ENCODE assay signal across 8 cellular contexts in genomic region chr2:108583903-108584520, GRCh38. TPM values are rescaled to one million over a fixed set of nuclear protein-coding genes. Genes with fewer than 3 reads are reported as not detected.
A peak's percentile ranks its signal among the peaks of the same experiment; 100 is the strongest.
DNase-seq lines count a peak whose midpoint lies in the region; TF ChIP-seq lines count a peak whose summit lies in the region.

No MANE protein-coding gene starts in this region.

- peak overlapping the region in 3 of 4 donors; percentile 36 to 50 (median 49) for H3K27ac ChIP-seq in sigmoid colon

- peaks cover 75% of the 10 kb centered on the region for H3K4me1 Mint-ChIP-seq in HFFc6 (ENCODE audit: low read depth)

- H3K27ac Mint-ChIP-seq in HFFc6 = peak overlapping the region; percentile 59

- TF ChIP-seq CTCF in HFFc6 (IDR thresholded peaks at IDR 0.05) (peak; percentile 91), sigmoid colon (IDR thresholded peaks at IDR 0.05) (peak; percentile 51 to 81 (median 78))

- no peaks in the 10 kb centered on the region for H3K9me3 Mint-ChIP-seq in HFFc6

- peak; percentile 46 to 85 (median 66) for DNase-seq in NCI-H1417 (lab: John Stamatoyannopoulos, UW)
- no peak for DNase-seq in NCI-H1417 treated with DMSO at 0.1 percent for 48 hours (lab: John Stamatoyannopoulos, UW)
- DNase-seq in HFFc6 = peak; percentile 76
- DNase-seq in NAMALWA (ENCODE audit: low spot score) = peak; percentile 78
- peak; percentile 60 for DNase-seq in SKM-1 treated with dmso at 0.1 percent for 144 hours (lab: John Stamatoyannopoulos, UW; ENCODE audit: unreplicated experiment)
- DNase-seq in amygdala (lab: John Stamatoyannopoulos, UW) = peak in 37 of 56 donors; percentile 11 to 81 (median 39)
- DNase-seq in hepatic stellate cell (ENCODE audit: low spot score) = peak; percentile 67
- DNase-seq in sigmoid colon = peak; percentile 83

- H3K36me3 ChIP-seq in sigmoid colon = no peaks in the 10 kb centered on the region

- H3K4me3 ChIP-seq in sigmoid colon = no peak overlapping the region

- H3K36me3 Mint-ChIP-seq in HFFc6 (ENCODE audit: low read depth) = no peaks in the 10 kb centered on the region

- TF ChIP-seq POLR2A in sigmoid colon (IDR thresholded peaks at IDR 0.05) = no peak

- H3K27me3 Mint-ChIP-seq in HFFc6 (ENCODE audit: insufficient read depth) = peaks cover 2% of the 10 kb centered on the region

- no peaks in the 10 kb centered on the region for H3K27me3 ChIP-seq in sigmoid colon

- no peak for TF ChIP-seq EP300 in sigmoid colon (IDR thresholded peaks at IDR 0.05)

- WGBS in sigmoid colon, 2 donors = 57 to 58% methylated on average over 4 of the region's 4 CpGs

- H3K4me3 Mint-ChIP-seq in HFFc6 = no peak overlapping the region

- H3K9me3 ChIP-seq in sigmoid colon = no peaks in the 10 kb centered on the region

- peaks cover 0 to 78% (median 70%) of the 10 kb centered on the region in 4 donors for H3K4me1 ChIP-seq in sigmoid colon

- intact Hi-C loops in sigmoid colon (cut with DNase I) = loop anchor here (2.0 to 5.0 kb wide), 3 partner anchors 47 to 233 kb away; partner anchors contain the start of gene GCC2

RNA-seq across cellular contexts. Expression of gene LIMS1, which starts 49.7 kb away (rescaled TPM):
- total RNA-seq in HFFc6 (2021; fragmentation: NEBNext Ultra II Directional; extraction: Animal tissue kit (Norgen Biotek cat#: 25700)) = 10 to 100 TPM; 57.0 to 58.7 (median 57.8) TPM
- total RNA-seq in sigmoid colon = 100 to 1,000 TPM in 1 of 4 donors, 10 to 100 TPM in 3; 65.3 to 185 (median 82.1) TPM
- polyA plus RNA-seq in sigmoid colon = 10 to 100 TPM; 16.2 to 22.5 (median 17.3) TPM
